In the genomic region with DNA sequence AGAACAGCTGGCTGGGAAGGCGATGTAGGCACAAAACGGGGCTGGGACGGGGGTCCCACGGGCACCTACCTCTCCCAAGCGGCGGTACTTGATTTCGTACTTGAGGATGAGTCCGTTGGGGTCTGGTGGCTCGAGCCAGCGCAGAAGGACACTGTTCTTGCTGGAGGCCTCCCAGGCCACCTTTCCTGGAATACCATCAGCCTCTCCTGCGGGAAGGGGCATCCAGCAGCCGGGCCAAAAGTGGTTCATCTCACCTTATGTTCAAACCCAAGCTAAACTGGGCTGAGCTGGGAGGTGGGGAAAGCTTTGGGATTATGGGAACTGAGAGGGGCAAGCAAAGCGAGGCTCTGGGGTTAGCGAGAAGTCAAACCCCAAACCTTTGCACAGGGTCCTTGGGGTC, we compare ENCODE assay signal across 22 cellular contexts. TPM values are rescaled to one million over a fixed set of nuclear protein-coding genes. Genes with fewer than 3 reads are reported as not detected.
A peak's percentile ranks its signal among the peaks of the same experiment; 100 is the strongest.
DNase-seq lines count a peak whose midpoint lies in the region; ATAC-seq and TF ChIP-seq lines count a peak whose summit lies in the region.
"Had no signal": no experiment of that assay in that cellular context is flagged by ENCODE, and none has a peak within 500 bp of the region (broad histone marks: within the 10 kb centered on the region; RNA-seq: fewer than 3 reads in every experiment).

No MANE protein-coding gene starts in this region.

- peaks cover 89% of the 10 kb centered on the region for H3K27me3 Mint-ChIP-seq in activated T-cell treated with anti-CD3 and anti-CD28 coated beads, Interleukin-2, amount 50 U/mL, for 24 hours
- H3K27me3 Mint-ChIP-seq in activated CD8-positive, alpha-beta T cell treated with anti-CD3 and anti-CD28 coated beads for 36 hours: peaks cover 62% of the 10 kb centered on the region

- in situ Hi-C loops in KBM-7 (cut with MboI; ENCODE audit: low pct_unique_long_range_greater_than_20kb, low sequenced_read_pairs): no loop called here

- intact Hi-C loops in activated CD8-positive, alpha-beta T cell treated with anti-CD3 and anti-CD28 coated beads for 36 hours (cut with micrococcal nuclease): no loop called here
- intact Hi-C loops in spleen (cut with DNase I; ENCODE audit: low total_unique reads): no loop called here
- intact Hi-C loops in upper lobe of right lung (cut with DNase I): no loop called here

- TF ChIP-seq POLR2A in spleen (IDR thresholded peaks at IDR 0.05): no peak

- H3K9me3 Mint-ChIP-seq in activated T-cell treated with anti-CD3 and anti-CD28 coated beads, Interleukin-2, amount 50 U/mL, for 24 hours: no peaks in the 10 kb centered on the region
- no peaks in the 10 kb centered on the region for H3K9me3 Mint-ChIP-seq in activated CD8-positive, alpha-beta T cell treated with anti-CD3 and anti-CD28 coated beads for 36 hours
- H3K9me3 Mint-ChIP-seq: activated B cell treated with CpG ODN at 0.5 μM for 24 hours had no signal

- no CpG with 5 or more reads among the region's 14 CpGs for WGBS in iPS DF 6.9 (ENCODE audit: insufficient coverage, insufficient read length)
- 28 to 45% (median 32%) methylated on average over 9 to 14 of the region's 14 CpGs for WGBS in spleen, 5 donors

- no peak overlapping the region for H3K27ac Mint-ChIP-seq in activated T-cell treated with anti-CD3 and anti-CD28 coated beads, Interleukin-2, amount 50 U/mL, for 24 hours
- no peak overlapping the region for H3K27ac Mint-ChIP-seq in activated CD8-positive, alpha-beta T cell treated with anti-CD3 and anti-CD28 coated beads for 36 hours
- H3K27ac Mint-ChIP-seq: activated B cell treated with CpG ODN at 0.5 μM for 24 hours had no signal

- DNase-seq in activated T-cell treated with anti-CD3 and anti-CD28 coated beads, Interleukin-2, amount 50 U/mL, for 24 hours: no peak
- no peak for DNase-seq in activated T-cell treated with anti-CD3 and anti-CD28 coated beads for 4 hours
- DNase-seq in activated CD8-positive, alpha-beta T cell treated with anti-CD3 and anti-CD28 coated beads for 36 hours: no peak
- DNase-seq in iPS DF 6.9 (ENCODE audit: low read depth, low spot score): no peak
- DNase-seq in spleen: peak; percentile 49
- no peak for DNase-seq in upper lobe of right lung
- DNase-seq in KBM-7: no peak
- DNase-seq: activated B cell treated with CpG ODN at 0.5 μM for 24 hours; activated effector memory CD4-positive, alpha-beta T cell treated with Interleukin-2 at 50 U/mL for 16 hours; C1 segment of cervical spinal cord; DMS79; heart left ventricle; mesendoderm; MV-4-11; NCI-H1930; NCI-H446 treated with DMSO at 0.1 percent for 48 hours; SW 1271; tibial artery had no signal

- H3K4me1 Mint-ChIP-seq in activated T-cell treated with anti-CD3 and anti-CD28 coated beads, Interleukin-2, amount 50 U/mL, for 24 hours (ENCODE audit: low read depth): peaks cover 30% of the 10 kb centered on the region
- peaks cover 42% of the 10 kb centered on the region for H3K4me1 Mint-ChIP-seq in activated CD8-positive, alpha-beta T cell treated with anti-CD3 and anti-CD28 coated beads for 36 hours (ENCODE audit: low read depth)

- no peak for ATAC-seq in activated CD8-positive, alpha-beta T cell treated with anti-CD3 and anti-CD28 coated beads for 36 hours
- ATAC-seq in upper lobe of right lung: no peak
- no peak for ATAC-seq in GM19463 (IDR thresholded peaks at IDR 0.05; ENCODE audit: unreplicated experiment)

- H3K9me3 ChIP-seq in iPS DF 6.9 (ENCODE audit: control insufficient read depth, insufficient read depth, low read length) (no peaks in the 10 kb centered on the region), spleen (no peaks in the 10 kb centered on the region), upper lobe of right lung (no peaks in the 10 kb centered on the region)
- H3K9me3 ChIP-seq: ascending aorta, heart left ventricle, tibial artery had no signal

- POLR2A ChIA-PET in activated CD8-positive, alpha-beta T cell treated with anti-CD3 and anti-CD28 coated beads for 36 hours (lab: Charles Lee): interaction anchor here (0.9 to 1.1 kb wide), 2 partner anchors 21 to 139 kb away, joined by 3 read pairs; partner anchors contain the start of gene CRABP2

- H3K27ac ChIP-seq in iPS DF 6.9 (ENCODE audit: low read length) (no peak overlapping the region), spleen (no peak overlapping the region), upper lobe of right lung (no peak overlapping the region)
- H3K27ac ChIP-seq: ascending aorta, heart left ventricle, tibial artery had no signal

- H3K4me3 Mint-ChIP-seq in activated T-cell treated with anti-CD3 and anti-CD28 coated beads, Interleukin-2, amount 50 U/mL, for 24 hours: peak overlapping the region; percentile 46
- H3K4me3 Mint-ChIP-seq in activated CD8-positive, alpha-beta T cell treated with anti-CD3 and anti-CD28 coated beads for 36 hours: peak overlapping the region; percentile 71

- H3K4me3 ChIP-seq in iPS DF 6.9 (ENCODE audit: low read length) (peak overlapping the region; percentile 17; the same call in 1 of the 2 replicates), spleen (peak overlapping the region in 1 of 8 donors; percentile 48), upper lobe of right lung (no peak overlapping the region)
- H3K4me3 ChIP-seq: ascending aorta, heart left ventricle, tibial artery had no signal

- H3K36me3 Mint-ChIP-seq in activated T-cell treated with anti-CD3 and anti-CD28 coated beads, Interleukin-2, amount 50 U/mL, for 24 hours (ENCODE audit: low read depth): no peaks in the 10 kb centered on the region
- H3K36me3 Mint-ChIP-seq in activated CD8-positive, alpha-beta T cell treated with anti-CD3 and anti-CD28 coated beads for 36 hours (ENCODE audit: low read depth): no peaks in the 10 kb centered on the region

- H3K27me3 ChIP-seq in iPS DF 6.9 (ENCODE audit: control insufficient read depth, insufficient read depth, low read length) (peaks cover 64% of the 10 kb centered on the region), spleen (replicated peaks in 1 of 7) (peaks cover 3 to 97% (median 39%) of the 10 kb centered on the region in 7 donors), upper lobe of right lung (peaks cover 74% of the 10 kb centered on the region)

- CTCF ChIA-PET in activated CD8-positive, alpha-beta T cell treated with anti-CD3 and anti-CD28 coated beads for 36 hours (lab: Charles Lee): interaction anchor here (0.6 to 1.3 kb wide), 5 partner anchors 11 to 119 kb away, joined by 3 to 6 read pairs (median 4); no protein-coding TSS in a partner anchor

- peaks cover 4% of the 10 kb centered on the region for H3K4me1 ChIP-seq in iPS DF 6.9 (ENCODE audit: control insufficient read depth, insufficient read depth, low read length)
- H3K4me1 ChIP-seq in spleen: peaks cover 0 to 30% (median 16%) of the 10 kb centered on the region in 6 donors
- H3K4me1 ChIP-seq in upper lobe of right lung: no peaks in the 10 kb centered on the region
- H3K4me1 ChIP-seq: ascending aorta had no signal

- H3K36me3 ChIP-seq in iPS DF 6.9 (ENCODE audit: control insufficient read depth, insufficient read depth, low read length) (no peaks in the 10 kb centered on the region), spleen (no peaks in the 10 kb centered on the region), upper lobe of right lung (no peaks in the 10 kb centered on the region)
- H3K36me3 ChIP-seq: ascending aorta, heart left ventricle, tibial artery had no signal

- TF ChIP-seq CTCF in activated CD8-positive, alpha-beta T cell treated with anti-CD3 and anti-CD28 coated beads for 36 hours (IDR thresholded peaks at IDR 0.05): no peak
- TF ChIP-seq CTCF in spleen (IDR thresholded peaks at IDR 0.05 in 8 of 11, conservative IDR thresholded peaks at IDR 0.05 in 3 of 11) (no peak), upper lobe of right lung (IDR thresholded peaks at IDR 0.05) (no peak)

RNA-seq across cellular contexts. Expression of gene INSRR, which starts 14.3 kb away (rescaled TPM):
- under 1 TPM; 0.47 to 0.54 TPM for total RNA-seq in activated CD8-positive, alpha-beta T cell treated with anti-CD3 and anti-CD28 coated beads for 36 hours
- under 1 TPM in 3 of 7 donors, not detected in 4; 0.09 TPM for total RNA-seq in spleen
- polyA plus RNA-seq in spleen: under 1 TPM in 1 of 3 donors, not detected in 2; under 0.01 TPM
- total RNA-seq in upper lobe of right lung: not detected
- total RNA-seq: activated B cell treated with CpG ODN at 0.5 μM for 24 hours; activated CD8-positive, alpha-beta memory T cell treated with anti-CD3 and anti-CD28 coated beads for 36 hours; renal cortical epithelial cell had no signal

RNA-seq across cellular contexts. Expression of gene NTRK1, which starts 16.0 kb away (rescaled TPM):
- 10 to 100 TPM; 23.5 to 25.9 TPM for total RNA-seq in activated CD8-positive, alpha-beta T cell treated with anti-CD3 and anti-CD28 coated beads for 36 hours
- total RNA-seq in spleen (1 to 10 TPM in 1 of 7 donors, under 1 TPM in 3, not detected in 3; 0.18 to 1.4 (median 0.48) TPM), upper lobe of right lung (1.2 TPM)
- polyA plus RNA-seq in spleen: under 1 TPM in 2 of 3 donors, not detected in 1; 0.09 to 0.22 TPM
- total RNA-seq: ascending aorta, renal cortical epithelial cell had no signal

RNA-seq across cellular contexts. Expression of gene SH2D2A, which starts 28.0 kb away (rescaled TPM):
- 100 to 1,000 TPM; 297 to 315 TPM for total RNA-seq in activated CD8-positive, alpha-beta T cell treated with anti-CD3 and anti-CD28 coated beads for 36 hours
- total RNA-seq in spleen (10 to 100 TPM; 10.4 to 22.1 (median 15.1) TPM), upper lobe of right lung (3.8 TPM)
- 1 to 10 TPM; 3.6 to 5.6 (median 5.2) TPM for polyA plus RNA-seq in spleen
- total RNA-seq: ascending aorta had no signal

RNA-seq across cellular contexts. Expression of gene PEAR1, which starts 48.9 kb away (rescaled TPM):
- total RNA-seq in activated CD8-positive, alpha-beta T cell treated with anti-CD3 and anti-CD28 coated beads for 36 hours: under 1 TPM in 1 of 2 experiments, not detected in 1; 0.07 TPM
- total RNA-seq in spleen (10 to 100 TPM; 16.1 to 28.3 (median 24.2) TPM), upper lobe of right lung (17.9 TPM)
- polyA plus RNA-seq in spleen: 1 to 10 TPM; 1.4 to 6.2 (median 2.6) TPM
- total RNA-seq: activated B cell treated with CpG ODN at 0.5 μM for 24 hours had no signal

Comparison
In these comparisons a context has a peak if more than half of its experiments do, and no peak if none do; other contexts are left out.
1. RNA of gene NTRK1, which starts 16.0 kb away (total RNA-seq): 23.5 to 25.9 TPM in activated CD8-positive, alpha-beta T cell treated with anti-CD3 and anti-CD28 coated beads for 36 hours; 1.2 TPM in upper lobe of right lung (single experiment) and 0.18 to 1.4 TPM in spleen; every median in the first group is over 10 times any median in the second.
2. RNA of gene SH2D2A, which starts 28.0 kb away (total RNA-seq): 297 to 315 TPM in activated CD8-positive, alpha-beta T cell treated with anti-CD3 and anti-CD28 coated beads for 36 hours; 10.4 to 22.1 TPM in spleen and 3.8 TPM in upper lobe of right lung (single experiment); every median in the first group is over 10 times any median in the second.